9 cellular contexts compared by ENCODE assay signal in the genomic region with DNA sequence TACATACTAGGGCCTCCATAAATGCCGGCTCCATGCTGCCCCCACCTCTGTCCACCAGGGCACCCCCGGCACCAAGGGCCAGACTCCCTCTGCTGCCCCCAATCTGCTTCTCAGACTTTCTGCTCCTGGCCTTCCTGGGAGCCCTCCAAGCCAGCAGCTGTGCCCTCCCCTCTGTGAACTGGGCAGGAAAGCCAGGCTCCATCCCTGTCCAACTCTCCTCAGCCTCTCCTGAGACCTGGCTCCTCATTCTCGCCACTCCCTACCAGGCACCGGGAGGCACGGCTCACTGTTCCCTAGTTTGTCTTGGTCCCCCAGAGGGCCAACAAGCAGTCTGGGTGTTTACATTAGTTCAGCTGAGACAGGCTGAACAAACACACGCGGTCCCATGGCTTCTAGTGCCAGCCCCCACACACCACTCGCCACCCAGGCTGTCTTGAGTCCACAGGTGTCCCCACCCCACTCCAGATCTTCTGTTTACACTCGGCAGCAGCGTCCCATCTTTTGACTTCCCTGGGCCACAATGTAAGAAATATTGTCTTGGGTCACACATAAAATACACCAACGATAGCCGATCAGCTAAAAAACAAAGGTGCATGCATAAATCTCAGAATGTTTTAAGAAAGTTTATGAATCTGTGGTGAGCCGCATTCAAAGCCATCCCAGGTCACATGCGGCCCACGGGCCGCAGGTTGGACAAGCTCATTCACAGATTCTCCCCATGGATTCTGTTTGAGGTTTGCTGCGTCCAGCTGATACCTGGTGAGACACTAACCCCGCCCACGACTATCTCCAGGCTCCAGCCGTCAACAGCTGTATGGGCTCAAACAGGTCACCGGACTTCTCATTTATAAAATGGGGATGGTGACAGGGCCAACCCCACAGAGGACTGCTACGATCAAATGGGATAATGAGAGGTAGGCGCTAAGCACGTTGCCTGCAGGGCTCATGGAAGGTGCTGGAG. TPM values are rescaled to one million over a fixed set of nuclear protein-coding genes. Genes with fewer than 3 reads are reported as not detected.
DNase-seq lines count a peak whose midpoint lies in the region; ATAC-seq and TF ChIP-seq lines count a peak whose summit lies in the region.
"Had no signal": no experiment of that assay in that cellular context is flagged by ENCODE, and none has a peak within 500 bp of the region (broad histone marks: within the 10 kb centered on the region; RNA-seq: fewer than 3 reads in every experiment).

No MANE protein-coding gene starts in this region.

- H3K4me2 ChIP-seq in mesendoderm (ENCODE audit: low read length) = no peak overlapping the region

- peaks cover 7% of the 10 kb centered on the region for H3K79me1 ChIP-seq in mesendoderm (ENCODE audit: low read length)

- H3K4ac ChIP-seq in mesendoderm (ENCODE audit: low read depth, low read length) = no peak overlapping the region

- CTCF ChIA-PET in activated CD4-positive, alpha-beta T cell treated with anti-CD3 and anti-CD28 coated beads, Interleukin-2, amount 10 ng/mL, durations not matched to agents 7 days and 5 days (lab: Charles Lee) = interaction anchor here (1.0 to 1.4 kb wide), 2 partner anchors 9 to 18 kb away, joined by 4 to 5 read pairs; no protein-coding TSS in a partner anchor

- no peak overlapping the region for H3K27ac ChIP-seq in mesendoderm (ENCODE audit: low read depth, low read length)
- peak overlapping the region; percentile 61 to 88 (median 78) for H3K27ac ChIP-seq in upper lobe of left lung

- peaks cover 48% of the 10 kb centered on the region for H3K4me1 Mint-ChIP-seq in activated CD4-positive, alpha-beta T cell treated with anti-CD3 and anti-CD28 coated beads, Interleukin-2, amount 10 ng/mL, durations not matched to agents 7 days and 5 days
- peaks cover 41% of the 10 kb centered on the region for H3K4me1 Mint-ChIP-seq in central memory CD8-positive, alpha-beta T cell

- no peaks in the 10 kb centered on the region for H3K9me3 Mint-ChIP-seq in activated CD4-positive, alpha-beta T cell treated with anti-CD3 and anti-CD28 coated beads, Interleukin-2, amount 10 ng/mL, durations not matched to agents 7 days and 5 days
- no peaks in the 10 kb centered on the region for H3K9me3 Mint-ChIP-seq in central memory CD8-positive, alpha-beta T cell

- no peak overlapping the region for H4K8ac ChIP-seq in mesendoderm (ENCODE audit: low read depth, low read length)

- H3K79me2 ChIP-seq in mesendoderm (ENCODE audit: control insufficient read depth, insufficient read depth, low read length) = no peaks in the 10 kb centered on the region

- peak in 3 of 6 experiments; percentile 9 to 18 (median 13) for TF ChIP-seq CTCF in upper lobe of left lung (IDR thresholded peaks at IDR 0.05)

- H3K56ac ChIP-seq in mesendoderm (ENCODE audit: low read length) = peak overlapping the region; percentile 65

- no CpG with 5 or more reads among the region's 24 CpGs for WGBS in mesendoderm (ENCODE audit: extremely low coverage, insufficient coverage, low lambda C conversion rate)
- 68 to 73% methylated on average over 23 to 24 of the region's 24 CpGs for WGBS in upper lobe of left lung, 2 donors

- no peak overlapping the region for H2BK120ac ChIP-seq in mesendoderm (ENCODE audit: low read depth, low read length)

- POLR2A ChIA-PET in activated CD4-positive, alpha-beta T cell treated with anti-CD3 and anti-CD28 coated beads, Interleukin-2, amount 10 ng/mL, durations not matched to agents 7 days and 5 days (lab: Charles Lee) = no interaction called here

- H3K23ac ChIP-seq in mesendoderm (ENCODE audit: low read length) = no peak overlapping the region

- no peak overlapping the region for H2BK15ac ChIP-seq in mesendoderm (replicated peaks; ENCODE audit: low read depth)

- TF ChIP-seq EP300 in upper lobe of left lung (IDR thresholded peaks at IDR 0.05) = no peak

- H3K9ac ChIP-seq in mesendoderm (ENCODE audit: low read length) = peak overlapping the region; percentile 9

- no peak overlapping the region for H3K4me3 Mint-ChIP-seq in activated CD4-positive, alpha-beta T cell treated with anti-CD3 and anti-CD28 coated beads, Interleukin-2, amount 10 ng/mL, durations not matched to agents 7 days and 5 days
- H3K4me3 Mint-ChIP-seq in central memory CD8-positive, alpha-beta T cell = no peak overlapping the region

- no peak for ATAC-seq in central memory CD8-positive, alpha-beta T cell (replicated peaks; ENCODE audit: extremely low read depth, poor library complexity, severe bottlenecking)
- ATAC-seq in upper lobe of left lung (ENCODE audit: low FRiP score in 2 of 2) (no peak), HG02571 (IDR thresholded peaks at IDR 0.05; ENCODE audit: unreplicated experiment) (no peak), GM19397 (IDR thresholded peaks at IDR 0.05; ENCODE audit: unreplicated experiment) (no peak), GM21723 (IDR thresholded peaks at IDR 0.05; ENCODE audit: unreplicated experiment) (no peak)

- no peak overlapping the region for H3K4me3 ChIP-seq in mesendoderm (ENCODE audit: low read length)
- H3K4me3 ChIP-seq in upper lobe of left lung = no peak overlapping the region

- H3K36me3 ChIP-seq in mesendoderm (ENCODE audit: control insufficient read depth, insufficient read depth, low read length) (no peaks in the 10 kb centered on the region), upper lobe of left lung (no peaks in the 10 kb centered on the region)

- H2BK5ac ChIP-seq in mesendoderm (ENCODE audit: low read length) = peak overlapping the region; percentile 5

- H3K18ac ChIP-seq in mesendoderm (ENCODE audit: low read length) = peak overlapping the region; percentile 2

- H3K27ac Mint-ChIP-seq in activated CD4-positive, alpha-beta T cell treated with anti-CD3 and anti-CD28 coated beads, Interleukin-2, amount 10 ng/mL, durations not matched to agents 7 days and 5 days = peak overlapping the region; percentile 36
- peak overlapping the region; percentile 70 for H3K27ac Mint-ChIP-seq in central memory CD8-positive, alpha-beta T cell (ENCODE audit: low read depth)

- no peak overlapping the region for H4K5ac ChIP-seq in mesendoderm (ENCODE audit: low read length)

- DNase-seq in activated CD4-positive, alpha-beta T cell treated with anti-CD3 and anti-CD28 coated beads, Interleukin-2, amount 10 ng/mL, durations not matched to agents 7 days and 5 days = no peak
- no peak for DNase-seq in activated CD4-positive, alpha-beta T cell treated with anti-CD3 and anti-CD28 coated beads for 4 hours
- DNase-seq in central memory CD8-positive, alpha-beta T cell (ENCODE audit: low spot score in 2 of 2) = no peak
- DNase-seq in mesendoderm (no peak), upper lobe of left lung (no peak)
- DNase-seq: NCI-H524 treated with DMSO at 0.1 percent for 48 hours had no signal

- peaks cover 12% of the 10 kb centered on the region for H3K36me3 Mint-ChIP-seq in activated CD4-positive, alpha-beta T cell treated with anti-CD3 and anti-CD28 coated beads, Interleukin-2, amount 10 ng/mL, durations not matched to agents 7 days and 5 days (ENCODE audit: low read depth)
- peaks cover 9% of the 10 kb centered on the region for H3K36me3 Mint-ChIP-seq in central memory CD8-positive, alpha-beta T cell (ENCODE audit: insufficient read depth)

- peaks cover 37% of the 10 kb centered on the region for H3K4me1 ChIP-seq in mesendoderm (ENCODE audit: control insufficient read depth, low read depth, low read length)
- peaks cover 72 to 83% (median 80%) of the 10 kb centered on the region in 4 donors for H3K4me1 ChIP-seq in upper lobe of left lung

- no peaks in the 10 kb centered on the region for H3K27me3 Mint-ChIP-seq in activated CD4-positive, alpha-beta T cell treated with anti-CD3 and anti-CD28 coated beads, Interleukin-2, amount 10 ng/mL, durations not matched to agents 7 days and 5 days
- no peaks in the 10 kb centered on the region for H3K27me3 Mint-ChIP-seq in central memory CD8-positive, alpha-beta T cell

- peak overlapping the region; percentile 44 for H2AK5ac ChIP-seq in mesendoderm (ENCODE audit: low read length)

- H3K27me3 ChIP-seq in mesendoderm (ENCODE audit: insufficient read depth, low read length, poor library complexity) = no peaks in the 10 kb centered on the region
- H3K27me3 ChIP-seq in upper lobe of left lung = no peaks in the 10 kb centered on the region

- no peaks in the 10 kb centered on the region for H3K9me3 ChIP-seq in upper lobe of left lung

- TF ChIP-seq POLR2A in upper lobe of left lung (IDR thresholded peaks at IDR 0.05) = no peak

RNA-seq across cellular contexts. Expression of gene ECE1, which starts 29.5 kb away (rescaled TPM):
- 100 to 1,000 TPM; 101 to 107 TPM for total RNA-seq in activated CD4-positive, alpha-beta T cell treated with anti-CD3 and anti-CD28 coated beads, Interleukin-2, amount 10 ng/mL, durations not matched to agents 7 days and 5 days
- polyA plus RNA-seq in mesendoderm (2013, experiment 1 of 2) = 19.2 TPM
- polyA plus RNA-seq in mesendoderm (2013, experiment 2 of 2) = 19.4 TPM
- 100 to 1,000 TPM in 1 of 6 donors, 10 to 100 TPM in 5; 55.8 to 120 (median 74.8) TPM for total RNA-seq in upper lobe of left lung
